Comparison of ENCODE assay signal across 9 cellular contexts in genomic region chr2:20015482-20016083, GRCh38. TPM values are rescaled to one million over a fixed set of nuclear protein-coding genes. Genes with fewer than 3 reads are reported as not detected.
DNase-seq lines count a peak whose midpoint lies in the region; ATAC-seq and TF ChIP-seq lines count a peak whose summit lies in the region.
"Had no signal": no experiment of that assay in that cellular context is flagged by ENCODE, and none has a peak within 500 bp of the region (broad histone marks: within the 10 kb centered on the region; RNA-seq: fewer than 3 reads in every experiment).

No MANE protein-coding gene starts in this region.

- no peaks in the 10 kb centered on the region for H3F3A ChIP-seq in MM.1S (ENCODE audit: insufficient read depth, low read length)
- peaks cover 4% of the 10 kb centered on the region for H3F3A ChIP-seq in SK-N-SH (replicated peaks; ENCODE audit: insufficient read depth)

- POLR2A ChIA-PET in SK-N-SH (lab: Yijun Ruan, JAX), result interaction anchor here (0.5 to 0.8 kb wide), 4 partner anchors 8 to 78 kb away, joined by 3 to 4 read pairs (median 3); partner anchors contain the start of gene WDR35

- no peak for TF ChIP-seq EP300 in SK-N-SH (IDR thresholded peaks at IDR 0.05; ENCODE audit: borderline replicate concordance in 1 of 2, low read depth in 1 of 2, low read length in 1 of 2)

- DNase-seq in NCI-H1417 (lab: John Stamatoyannopoulos, UW) (peak; percentile 45 to 73 (median 51)), NCI-H1417 treated with DMSO at 0.1 percent for 48 hours (lab: John Stamatoyannopoulos, UW) (no peak), MM.1S (peak; percentile 53), SK-N-SH (peak; percentile 80), fibroblast of the aortic adventitia (ENCODE audit: low read depth) (peak; percentile 78), osteocyte (ENCODE audit: extremely low spot score, unreplicated experiment) (no peak), NCI-H187 treated with DMSO at 0.1 percent for 48 hours (lab: John Stamatoyannopoulos, UW) (no peak)

- H3K4me2 ChIP-seq in MM.1S (ENCODE audit: low read depth, low read length), result no peak overlapping the region
- H3K4me2 ChIP-seq in SK-N-SH, result no peak overlapping the region
- H3K4me2 ChIP-seq: BLaER1 treated with 17β-estradiol and CSF1 and Interleukin-3, amounts not matched to agents 10 nM and 100 nM had no signal

- TF ChIP-seq CTCF in MM.1S (IDR thresholded peaks at IDR 0.05; ENCODE audit: low read length) (peak; percentile 64), SK-N-SH (IDR thresholded peaks at IDR 0.05) (peak; percentile 84), fibroblast of the aortic adventitia (IDR thresholded peaks at IDR 0.05; ENCODE audit: insufficient read depth, low read length) (peak; percentile 60), osteocyte (IDR thresholded peaks at IDR 0.05) (peak; percentile 69)

- H3K9ac ChIP-seq in MM.1S (ENCODE audit: low read length), result no peak overlapping the region
- no peak overlapping the region for H3K9ac ChIP-seq in SK-N-SH
- H3K9ac ChIP-seq: BLaER1 treated with 17β-estradiol and CSF1 and Interleukin-3, amounts not matched to agents 10 nM and 100 nM had no signal

- no peak overlapping the region for H3K27ac Mint-ChIP-seq in osteocyte (ENCODE audit: unreplicated experiment)

- H3K27me3 Mint-ChIP-seq in osteocyte (ENCODE audit: unreplicated experiment), result no peaks in the 10 kb centered on the region

- no peaks in the 10 kb centered on the region for H3K9me3 ChIP-seq in MM.1S (replicated peaks; ENCODE audit: insufficient read depth, low read length)
- no peaks in the 10 kb centered on the region for H3K9me3 ChIP-seq in SK-N-SH

- H3K4me3 Mint-ChIP-seq in osteocyte (ENCODE audit: unreplicated experiment), result no peak overlapping the region

- no peaks in the 10 kb centered on the region for H3K36me3 Mint-ChIP-seq in osteocyte (ENCODE audit: unreplicated experiment)

- TF ChIP-seq RAD21 in SK-N-SH (IDR thresholded peaks at IDR 0.05; ENCODE audit: low read length), result peak; percentile 93

- H3K27ac ChIP-seq in MM.1S (ENCODE audit: low read length), result no peak overlapping the region
- no peak overlapping the region for H3K27ac ChIP-seq in SK-N-SH (ENCODE audit: low read depth in 2 of 2, low read length in 1 of 2)
- H3K27ac ChIP-seq: BLaER1 treated with 17β-estradiol and CSF1 and Interleukin-3, amounts not matched to agents 10 nM and 100 nM had no signal

- no peaks in the 10 kb centered on the region for H3K36me3 ChIP-seq in MM.1S (replicated peaks; ENCODE audit: insufficient read depth, low read length)
- H3K36me3 ChIP-seq in SK-N-SH (replicated peaks in 1 of 2; ENCODE audit: control insufficient read depth in 1 of 2, insufficient read depth in 2 of 2, low read length in 1 of 2), result no peaks in the 10 kb centered on the region

- no peak overlapping the region; the same call in 1 of the 2 replicates for H2AFZ ChIP-seq in MM.1S (ENCODE audit: low read length)
- H2AFZ ChIP-seq in SK-N-SH (ENCODE audit: low read depth), result no peak overlapping the region

- H3K9me3 Mint-ChIP-seq in osteocyte (ENCODE audit: unreplicated experiment), result peaks cover 14% of the 10 kb centered on the region

- no peaks in the 10 kb centered on the region for H3K4me1 ChIP-seq in MM.1S (ENCODE audit: low read length)
- H3K4me1 ChIP-seq in SK-N-SH (ENCODE audit: control insufficient read depth in 1 of 2, insufficient read depth in 2 of 2, low read depth in 1 of 2, low read length in 1 of 2), result peaks cover 0 to 16% of the 10 kb centered on the region in 2 experiments; a peak in 2 of 4 replicates

- H3K79me2 ChIP-seq in MM.1S (ENCODE audit: low read length) (no peaks in the 10 kb centered on the region), SK-N-SH (ENCODE audit: insufficient read depth) (no peaks in the 10 kb centered on the region)

- CTCF ChIA-PET in SK-N-SH (lab: Yijun Ruan, JAX), result interaction anchor here (0.6 to 9.7 kb wide), 72 partner anchors 8 to 627 kb away, joined by 3 to 233 read pairs (median 5); partner anchors contain the start of genes LAPTM4A, SDC1 and WDR35

- 10% methylated on average over 2 of the region's 2 CpGs for whole genome bisulfite sequencing in SK-N-SH (ENCODE audit: low lambda C conversion rate)

- peaks cover 30% of the 10 kb centered on the region for H3K27me3 ChIP-seq in MM.1S (replicated peaks; ENCODE audit: insufficient read depth, low read length)
- no peaks in the 10 kb centered on the region for H3K27me3 ChIP-seq in SK-N-SH (ENCODE audit: insufficient read depth)

- ATAC-seq in HG03439 (IDR thresholded peaks at IDR 0.05; ENCODE audit: unreplicated experiment), result no peak

- peaks cover 17% of the 10 kb centered on the region for H3K4me1 Mint-ChIP-seq in osteocyte (ENCODE audit: unreplicated experiment)

- H3K9me2 ChIP-seq in MM.1S (replicated peaks; ENCODE audit: insufficient read depth, low read length) (no peaks in the 10 kb centered on the region), SK-N-SH (no peaks in the 10 kb centered on the region)

- H4K20me1 ChIP-seq in MM.1S (ENCODE audit: insufficient read depth, low read length) (no peaks in the 10 kb centered on the region), SK-N-SH (ENCODE audit: insufficient read depth) (no peaks in the 10 kb centered on the region)
- H4K20me1 ChIP-seq: BLaER1 treated with 17β-estradiol and CSF1 and Interleukin-3, amounts not matched to agents 10 nM and 100 nM had no signal

- H3K4me3 ChIP-seq in MM.1S (ENCODE audit: low read length), result no peak overlapping the region
- H3K4me3 ChIP-seq in SK-N-SH (ENCODE audit: low read depth in 2 of 2, low read length in 1 of 2), result no peak overlapping the region
- no peak overlapping the region for H3K4me3 ChIP-seq in fibroblast of the aortic adventitia (ENCODE audit: low read depth, low read length)
- H3K4me3 ChIP-seq: BLaER1 treated with 17β-estradiol and CSF1 and Interleukin-3, amounts not matched to agents 10 nM and 100 nM had no signal

TF ChIP-seq in SK-N-SH, 30 proteins besides CTCF, POLR2A, EP300 and RAD21:
- TF ChIP-seq MAX (IDR thresholded peaks at IDR 0.05; ENCODE audit: low read depth) (no peak), SMC3 (IDR thresholded peaks at IDR 0.05; ENCODE audit: low read depth, low read length) (peak; percentile 93)

RNA-seq across cellular contexts. Expression of gene MATN3, which starts 3.1 kb away (rescaled TPM):
- 4.0 and 5.9 TPM in 2 replicates for polyA plus RNA-seq in SK-N-SH (2012; rRNA removed)
- polyA plus RNA-seq in SK-N-SH (2012; cell fraction: cytosol; rRNA removed), result 7.1 and 8.9 TPM in 2 replicates
- polyA plus RNA-seq in SK-N-SH (2012; cell fraction: nucleus; rRNA removed), result 3.6 and 5.5 TPM in 2 replicates
- total RNA-seq in fibroblast of the aortic adventitia (ENCODE audit: low replicate concordance), result 0.82 and 1.1 TPM in 2 replicates
- total RNA-seq in osteocyte, result 12.2 and 12.8 TPM in 2 replicates

RNA-seq across cellular contexts. Expression of gene WDR35, which starts 25.7 kb away (rescaled TPM):
- 8.6 and 12.1 TPM in 2 replicates for polyA plus RNA-seq in SK-N-SH (2012; rRNA removed)
- 9.9 and 10.9 TPM in 2 replicates for polyA plus RNA-seq in SK-N-SH (2012; cell fraction: cytosol; rRNA removed)
- polyA plus RNA-seq in SK-N-SH (2012; cell fraction: nucleus; rRNA removed), result 13.9 and 30.4 TPM in 2 replicates
- total RNA-seq in fibroblast of the aortic adventitia (ENCODE audit: low replicate concordance) (21.0 and 22.1 TPM in 2 replicates), osteocyte (11.0 and 11.4 TPM in 2 replicates)

RNA-seq across cellular contexts. Expression of gene LAPTM4A, which starts 35.8 kb away (rescaled TPM):
- 306 and 350 TPM in 2 replicates for polyA plus RNA-seq in SK-N-SH (2012; rRNA removed)
- polyA plus RNA-seq in SK-N-SH (2012; cell fraction: cytosol; rRNA removed), result 391 and 431 TPM in 2 replicates
- 69.8 and 155 TPM in 2 replicates for polyA plus RNA-seq in SK-N-SH (2012; cell fraction: nucleus; rRNA removed)
- total RNA-seq in fibroblast of the aortic adventitia (ENCODE audit: low replicate concordance) (90.2 and 251 TPM in 2 replicates), osteocyte (560 and 578 TPM in 2 replicates)

Comparison
In these comparisons a context has a peak if more than half of its experiments do, and no peak if none do; other contexts are left out.
1. DNase-seq: peak in NCI-H1417 (3 of 3), MM.1S (single experiment), SK-N-SH (single experiment) and fibroblast of the aortic adventitia (single experiment); none in NCI-H1417 treated with DMSO at 0.1 percent for 48 hours (single experiment), osteocyte (single experiment) and NCI-H187 treated with DMSO at 0.1 percent for 48 hours (single experiment).
2. Peak in every context shown above with its lines, with median percentiles within 50 percentile points of each other: CTCF ChIP-seq.